ENCODE assay signal across 27 cellular contexts in the genomic region with DNA sequence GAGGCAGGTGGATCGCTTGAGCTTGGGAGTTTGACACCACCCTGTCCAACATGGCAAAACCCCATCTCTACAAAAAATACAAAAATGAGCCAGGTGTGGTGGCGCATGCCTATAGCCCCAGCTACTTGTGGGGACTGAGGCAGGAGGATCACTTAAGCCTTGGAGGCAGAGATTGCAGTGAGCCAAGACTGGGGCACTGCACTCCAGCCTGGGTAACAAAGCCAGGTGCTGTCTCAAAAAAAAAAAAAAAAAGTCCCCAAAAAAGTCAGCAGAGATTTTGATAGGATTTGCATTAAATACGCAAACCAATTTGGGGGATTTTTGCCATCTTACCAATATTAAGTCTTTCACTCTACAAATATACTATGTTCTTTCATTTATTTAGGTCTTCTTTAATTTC.
"Had no signal": no experiment of that assay in that cellular context is flagged by ENCODE, and none has a peak within 500 bp of the region (broad histone marks: within the 10 kb centered on the region; RNA-seq: fewer than 3 reads in every experiment).

No MANE protein-coding gene starts in this region.

- H3K36me3 ChIP-seq: Peyer's patch, SJSA1 had no signal

- H3K4me3 Mint-ChIP-seq: T-cell; T-helper 1 cell treated with Interleukin-12 subunit alpha and Interleukin-12 subunit beta and Interleukin-4 antibody, amounts not matched to agents 30 μg/mL and 1 μg/mL, for 36 hours had no signal

- H3K4me2 ChIP-seq: PC-9 had no signal

- H3K9me3 Mint-ChIP-seq: T-helper 1 cell treated with Interleukin-12 subunit alpha and Interleukin-12 subunit beta and Interleukin-4 antibody, amounts not matched to agents 30 μg/mL and 1 μg/mL, for 36 hours had no signal

- H3K27me3 ChIP-seq: Peyer's patch, SJSA1 had no signal

- H3K9me3 ChIP-seq: Peyer's patch, SJSA1 had no signal

- H3K27ac ChIP-seq: PC-9, Peyer's patch, SJSA1, SK-N-MC had no signal

- H3K27ac Mint-ChIP-seq: T-cell; T-helper 1 cell treated with Interleukin-12 subunit alpha and Interleukin-12 subunit beta and Interleukin-4 antibody, amounts not matched to agents 30 μg/mL and 1 μg/mL, for 36 hours had no signal

- H3K4me1 ChIP-seq: Peyer's patch, SJSA1 had no signal

- H3K4me3 ChIP-seq: PC-9, Peyer's patch, SJSA1, SK-N-MC had no signal

- DNase-seq: IMR-90, Kasumi-1, KG1, MM.1S, NCI-H1092 treated with DMSO at 0.1 percent for 48 hours, NCI-H1436, NCI-H187, NCI-H2029, NCI-H2081 treated with DMSO at 0.1 percent for 48 hours, NCI-H2171, NCI-H226, NCI-H446, NCI-H510A, NCI-H524 treated with DMSO at 0.1 percent for 48 hours, NCI-H69, NCI-H774, OCI-M1, PC-9, Peyer's patch, SIG-M5, SW 1271, T-cell had no signal

- H2AFZ ChIP-seq: PC-9 had no signal

- ATAC-seq: HepG2, Right ventricle myocardium inferior, T-cell had no signal
